Comparison of ENCODE assay signal across 16 cellular contexts in genomic region chr17:17993852-17994251, GRCh38.
"Had no signal": no experiment of that assay in that cellular context is flagged by ENCODE, and none has a peak within 500 bp of the region (broad histone marks: within the 10 kb centered on the region; RNA-seq: fewer than 3 reads in every experiment).

No MANE protein-coding gene starts in this region.

- H3K36me3 ChIP-seq: gastrocnemius medialis, heart right ventricle, left ventricle myocardium inferior, prostate gland, uterus had no signal

- H3K4me3 Mint-ChIP-seq: dendritic cell treated with granulocyte-macrophage colony-stimulating factor and Interleukin-4, amounts not matched to agents 40 ng/mL and 50 ng/mL, for 4 days; effector memory CD8-positive, alpha-beta T cell; naive thymus-derived CD4-positive, alpha-beta T cell; type B pancreatic cell had no signal

- H3K27ac Mint-ChIP-seq: dendritic cell treated with granulocyte-macrophage colony-stimulating factor and Interleukin-4, amounts not matched to agents 40 ng/mL and 50 ng/mL, for 4 days; type B pancreatic cell had no signal

- H2AFZ ChIP-seq: parathyroid adenoma had no signal

- H3K9me3 ChIP-seq: esophagus muscularis mucosa, gastrocnemius medialis, heart right ventricle, left ventricle myocardium inferior, lower lobe of right lung, prostate gland, sigmoid colon, uterus had no signal

- H3K27ac ChIP-seq: epithelial cell of prostate, esophagus muscularis mucosa, gastrocnemius medialis, heart right ventricle, left ventricle myocardium inferior, lower lobe of right lung, parathyroid adenoma, prostate gland, sigmoid colon, uterus had no signal

- H3K9me3 Mint-ChIP-seq: dendritic cell treated with granulocyte-macrophage colony-stimulating factor and Interleukin-4, amounts not matched to agents 40 ng/mL and 50 ng/mL, for 4 days; effector memory CD8-positive, alpha-beta T cell; naive thymus-derived CD4-positive, alpha-beta T cell; type B pancreatic cell had no signal

- ATAC-seq: effector memory CD8-positive, alpha-beta T cell; gastrocnemius medialis; lower lobe of right lung had no signal

- H3K36me3 Mint-ChIP-seq: naive thymus-derived CD4-positive, alpha-beta T cell; type B pancreatic cell had no signal

- H3K4me1 ChIP-seq: gastrocnemius medialis, lower lobe of right lung, prostate gland, sigmoid colon, uterus had no signal

- DNase-seq: effector memory CD8-positive, alpha-beta T cell; gastrocnemius medialis; left cardiac atrium; lower lobe of right lung; sigmoid colon; uterus had no signal

- H3K79me2 ChIP-seq: parathyroid adenoma had no signal

- H3K9ac ChIP-seq: parathyroid adenoma had no signal

- H3K27me3 Mint-ChIP-seq: dendritic cell treated with granulocyte-macrophage colony-stimulating factor and Interleukin-4, amounts not matched to agents 40 ng/mL and 50 ng/mL, for 4 days; effector memory CD8-positive, alpha-beta T cell; naive thymus-derived CD4-positive, alpha-beta T cell; type B pancreatic cell had no signal

- H3K4me3 ChIP-seq: esophagus muscularis mucosa, gastrocnemius medialis, heart right ventricle, left ventricle myocardium inferior, lower lobe of right lung, prostate gland, sigmoid colon, skin epidermis, uterus had no signal

- H3K27me3 ChIP-seq: esophagus muscularis mucosa, gastrocnemius medialis, heart right ventricle, sigmoid colon, uterus had no signal
